21 cellular contexts compared by ENCODE assay signal in the genomic region with DNA sequence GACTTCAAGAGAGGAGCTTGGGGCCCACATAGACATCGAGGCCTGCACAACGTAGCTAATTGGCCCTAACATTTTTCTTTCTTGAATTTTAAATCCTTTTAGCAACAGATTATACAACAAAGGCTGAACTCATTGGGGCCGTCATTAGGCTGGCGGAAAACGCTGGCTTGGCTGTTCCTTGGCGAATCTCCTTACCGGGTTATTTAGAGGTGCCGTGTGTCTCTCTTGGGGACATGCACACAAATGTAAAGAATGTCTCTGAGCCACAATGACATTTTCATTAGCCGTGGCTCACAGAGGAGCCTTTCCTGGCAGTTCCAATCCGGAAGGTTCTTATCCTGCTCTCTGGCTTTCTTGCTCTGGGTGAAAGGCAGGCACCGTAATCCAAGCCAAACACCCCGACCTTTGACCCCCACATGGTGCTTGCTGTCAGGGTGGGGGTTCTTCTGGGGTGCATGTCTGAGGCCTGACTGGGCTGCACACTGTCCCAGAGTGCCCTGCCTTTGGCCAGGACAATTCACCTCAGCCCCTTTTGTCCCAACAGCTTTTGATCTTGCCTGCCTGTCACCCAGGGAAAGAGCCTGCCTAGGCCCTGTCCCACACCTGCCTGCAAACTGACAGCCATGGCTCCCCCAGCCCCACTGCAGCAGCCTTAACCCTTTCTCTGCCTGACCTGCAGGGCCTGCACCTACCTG. TPM values are rescaled to one million over a fixed set of nuclear protein-coding genes. Genes with fewer than 3 reads are reported as not detected.
DNase-seq lines count a peak whose midpoint lies in the region; ATAC-seq, FAIRE-seq and TF ChIP-seq lines count a peak whose summit lies in the region.
"Had no signal": no experiment of that assay in that cellular context is flagged by ENCODE, and none has a peak within 500 bp of the region (broad histone marks: within the 10 kb centered on the region; RNA-seq: fewer than 3 reads in every experiment).

No MANE protein-coding gene starts in this region.

- no peak for TF ChIP-seq EP300 in H1 (IDR thresholded peaks at IDR 0.05; ENCODE audit: borderline replicate concordance in 1 of 2, low read depth in 2 of 2, low read length in 2 of 2)

- H3K4me3 ChIP-seq in right cardiac atrium (ENCODE audit: low read length) = no peak overlapping the region
- H3K4me3 ChIP-seq in H1 (ENCODE audit: extremely low read depth in 1 of 4, insufficient read depth in 2 of 4, low read depth in 3 of 4, low read length in 4 of 4) = no peak overlapping the region
- no peak overlapping the region for H3K4me3 ChIP-seq in upper lobe of right lung
- H3K4me3 ChIP-seq: A549, HAP-1, K562, SJCRH30 had no signal

- no peak overlapping the region for H3K23ac ChIP-seq in H1 (ENCODE audit: insufficient read length)

- DNase-seq in left ventricle myocardium superior = peak; percentile 7
- no peak for DNase-seq in right cardiac atrium
- DNase-seq in H1 (ENCODE audit: low read depth in 1 of 2, low spot score in 2 of 2) = no peak
- no peak for DNase-seq in neural crest cell (ENCODE audit: low read depth, low spot score)
- peak; percentile 2 for DNase-seq in upper lobe of right lung
- DNase-seq in DMS153 treated with DMSO at 0.1 percent for 48 hours (lab: John Stamatoyannopoulos, UW; ENCODE audit: unreplicated experiment) = no peak
- DNase-seq in stimulated activated CD4-positive, alpha-beta T cell treated with anti-CD3 and anti-CD28 coated beads, Interleukin-4, amount 100 ng/mL, for 1 hour = no peak
- DNase-seq in NCI-H146 (lab: John Stamatoyannopoulos, UW) = no peak
- DNase-seq: DMS79, GDM1, NCI-H1436, NCI-H2081, NCI-H2227 treated with DMSO at 0.1 percent for 48 hours, NCI-H524 treated with DMSO at 0.1 percent for 48 hours, SJCRH30 had no signal

- no peak overlapping the region; the same call in 1 of the 2 replicates for H3K18ac ChIP-seq in H1 (ENCODE audit: extremely low read depth, low read length)

- no peaks in the 10 kb centered on the region for H3K36me3 Mint-ChIP-seq in neural crest cell (ENCODE audit: low read depth)

- no peak overlapping the region for H2AFZ ChIP-seq in H1 (ENCODE audit: low read length)

- no peak for ATAC-seq in left ventricle myocardium superior
- ATAC-seq in right cardiac atrium = no peak
- no peak for ATAC-seq in upper lobe of right lung
- ATAC-seq: A549, K562 had no signal

- H3K14ac ChIP-seq in H1 (ENCODE audit: insufficient read length) = no peak overlapping the region

- no peaks in the 10 kb centered on the region for H3K79me1 ChIP-seq in H1 (ENCODE audit: low read depth, low read length)

- H3K36me3 ChIP-seq in H1 (ENCODE audit: control insufficient read depth in 2 of 4, insufficient read depth in 4 of 4, low read length in 3 of 4) = no peaks in the 10 kb centered on the region
- no peaks in the 10 kb centered on the region for H3K36me3 ChIP-seq in upper lobe of right lung
- H3K36me3 ChIP-seq: HAP-1, SJCRH30 had no signal

- no peak for TF ChIP-seq RAD21 in H1 (IDR thresholded peaks at IDR 0.05 in 1 of 2, conservative IDR thresholded peaks at IDR 0.05 in 1 of 2; ENCODE audit: low read depth in 2 of 2, low read length in 2 of 2)

- no peaks in the 10 kb centered on the region for H3K4me1 ChIP-seq in right cardiac atrium (ENCODE audit: control insufficient read depth, insufficient read depth, low read length)
- H3K4me1 ChIP-seq in H1 (replicated peaks in 1 of 4; ENCODE audit: control insufficient read depth in 3 of 4, insufficient read depth in 4 of 4, low read length in 3 of 4) = peaks cover 0 to 15% (median 4%) of the 10 kb centered on the region in 4 experiments; a peak in 6 of 7 replicates
- no peaks in the 10 kb centered on the region for H3K4me1 ChIP-seq in upper lobe of right lung
- H3K4me1 ChIP-seq: SJCRH30 had no signal

- no peak overlapping the region for H3K4ac ChIP-seq in H1 (replicated peaks; ENCODE audit: insufficient read length, low read depth, low read length)

- no peaks in the 10 kb centered on the region for H4K20me1 ChIP-seq in H1 (replicated peaks in 1 of 2; ENCODE audit: control insufficient read depth in 1 of 2, insufficient read depth in 2 of 2, low read length in 2 of 2)

- no peaks in the 10 kb centered on the region for H3K23me2 ChIP-seq in H1 (ENCODE audit: low read depth, low read length)

- H3K9me3 ChIP-seq in right cardiac atrium (ENCODE audit: control insufficient read depth, low read length) (no peaks in the 10 kb centered on the region), H1 (ENCODE audit: insufficient read depth in 2 of 2, low read depth in 1 of 2, low read length in 1 of 2) (no peaks in the 10 kb centered on the region), upper lobe of right lung (no peaks in the 10 kb centered on the region)
- H3K9me3 ChIP-seq: A549, HAP-1, SJCRH30 had no signal

- no peaks in the 10 kb centered on the region for H3K9me3 Mint-ChIP-seq in neural crest cell

- POLR2A ChIA-PET in H1 (lab: Charles Lee; ENCODE audit: partially characterized antibody) = interaction anchor here (1.0 kb wide), 1 partner anchor 8 kb away, joined by 3 read pairs; no protein-coding TSS in a partner anchor

- FAIRE-seq in H1 (lab: Jason Lieb, UNC) = no peak
- FAIRE-seq: A549, K562 had no signal

- no peak overlapping the region for H3K9ac ChIP-seq in H1 (replicated peaks in 1 of 4; ENCODE audit: extremely low read depth in 1 of 4, low read depth in 3 of 4, low read length in 3 of 4)

- no peak overlapping the region for H2BK12ac ChIP-seq in H1 (ENCODE audit: low read depth, low read length)

- H3K27me3 ChIP-seq in right cardiac atrium (ENCODE audit: control insufficient read depth, insufficient read depth) (no peaks in the 10 kb centered on the region), H1 (replicated peaks in 1 of 4; ENCODE audit: control insufficient read depth in 3 of 4, extremely low read depth in 1 of 4, insufficient read depth in 3 of 4, low read length in 3 of 4) (peaks cover 0 to 4% (median 0%) of the 10 kb centered on the region in 4 experiments; a peak in 1 of 7 replicates), upper lobe of right lung (peaks cover 25% of the 10 kb centered on the region)
- H3K27me3 ChIP-seq: SJCRH30 had no signal

- H4K91ac ChIP-seq in H1 (replicated peaks; ENCODE audit: insufficient read length, low read length) = no peak overlapping the region

- H3K27me3 Mint-ChIP-seq in neural crest cell (ENCODE audit: low read depth) = peaks cover 40% of the 10 kb centered on the region

- no peak overlapping the region for H2BK120ac ChIP-seq in H1 (replicated peaks; ENCODE audit: low read depth, low read length)

- no peak overlapping the region for H3K56ac ChIP-seq in H1 (replicated peaks; ENCODE audit: insufficient read length, low read depth, low read length)

- H3K4me1 Mint-ChIP-seq in neural crest cell = peaks cover 23% of the 10 kb centered on the region

- H3K27ac Mint-ChIP-seq in neural crest cell (ENCODE audit: unreplicated experiment) = peak overlapping the region; percentile 27

- H2BK20ac ChIP-seq in H1 (ENCODE audit: low read length) = no peak overlapping the region

- H2AK5ac ChIP-seq in H1 (ENCODE audit: low read depth, low read length) = 0 out of 2 replicates have a peak overlapping the region, but pooled peaks have one; percentile 53

- 70% methylated on average over 12 of the region's 12 CpGs for WGBS in right cardiac atrium
- 89% methylated on average over 11 of the region's 12 CpGs; no CpG with 5 or more reads in 1 of the 2 experiments for WGBS in H1 (ENCODE audit: extremely low coverage in 1 of 2, insufficient coverage in 1 of 2, insufficient read length in 1 of 2, insufficient replicate concordance in 2 of 2, low coverage in 1 of 2, low lambda C conversion rate in 2 of 2, missing lambda C conversion rate in 1 of 2), 2 experiments

- no peak overlapping the region for H4K8ac ChIP-seq in H1 (ENCODE audit: extremely low read depth, insufficient read depth, low read length)

- TF ChIP-seq POLR2A in H1 (IDR thresholded peaks at IDR 0.05; ENCODE audit: control extremely low read depth in 1 of 2, low read depth in 2 of 2, low read length in 2 of 2) = no peak

- intact Hi-C loops in left ventricle myocardium superior (cut with micrococcal nuclease) = no loop called here
- intact Hi-C loops in right cardiac atrium (cut with DNase I) = no loop called here
- intact Hi-C loops in upper lobe of right lung (cut with DNase I) = no loop called here

- H4K5ac ChIP-seq in H1 (ENCODE audit: insufficient read length, low read depth, low read length) = no peak overlapping the region

- CTCF ChIA-PET in H1 (lab: Charles Lee; ENCODE audit: partially characterized antibody) = interaction anchor here (0.8 to 1.7 kb wide), 7 partner anchors 9 to 1423 kb away, joined by 3 to 10 read pairs (median 4); partner anchors contain the start of gene FGF3

- no peaks in the 10 kb centered on the region for H3K79me2 ChIP-seq in H1 (ENCODE audit: control insufficient read depth in 1 of 2, insufficient read depth in 2 of 2, low read length in 2 of 2)

- no peak overlapping the region for H2BK15ac ChIP-seq in H1 (ENCODE audit: low read length)

- H3K4me3 Mint-ChIP-seq in neural crest cell = no peak overlapping the region

- TF ChIP-seq CTCF in H1 (IDR thresholded peaks at IDR 0.05; ENCODE audit: control extremely low read depth in 1 of 3, insufficient read depth in 1 of 3, low read depth in 1 of 3, low read length in 3 of 3) (no peak), neural crest cell (conservative IDR thresholded peaks at IDR 0.05) (no peak), upper lobe of right lung (IDR thresholded peaks at IDR 0.05) (no peak)

- no peak overlapping the region for H3K4me2 ChIP-seq in H1 (ENCODE audit: insufficient read depth in 1 of 2, low read depth in 2 of 2, low read length in 2 of 2)
- H3K4me2 ChIP-seq: A549 had no signal

- no peak overlapping the region for H3K27ac ChIP-seq in right cardiac atrium (ENCODE audit: low read length)
- H3K27ac ChIP-seq in H1 (ENCODE audit: low read depth, low read length) = no peak overlapping the region
- no peak overlapping the region for H3K27ac ChIP-seq in upper lobe of right lung
- H3K27ac ChIP-seq: A549, SJCRH30 had no signal

- no peak overlapping the region for H2BK5ac ChIP-seq in H1 (ENCODE audit: low read depth, low read length)

RNA-seq across cellular contexts. Expression of gene FGF3, which starts 9.2 kb away (rescaled TPM):
- total RNA-seq in left ventricle myocardium superior (not detected), right cardiac atrium (not detected), neural crest cell (not detected in 2 replicates), upper lobe of right lung (not detected)
- polyA plus RNA-seq in right cardiac atrium (not detected), H1 (2011; rRNA removed) (0.19 TPM in 1 of 2 replicates, not detected in the other)
- not detected in 2 replicates for total RNA-seq in H1 (2021; fragmentation: NEBNext Ultra II Directional; extraction: Animal tissue kit (Norgen Biotek cat#: 25700))
- polyA plus RNA-seq in H1 (2011; cell fraction: cytosol; rRNA removed) = not detected
- not detected for polyA plus RNA-seq in H1 (2011; cell fraction: nucleus; rRNA removed)
- polyA plus RNA-seq in H1 (2012, experiment 1 of 2) = not detected in 4 replicates
- polyA plus RNA-seq in H1 (2012, experiment 2 of 2) = not detected
- 0.12 TPM for polyA plus RNA-seq in H1 (2013, experiment 1 of 2)
- 0.06 TPM for polyA plus RNA-seq in H1 (2013, experiment 2 of 2)
- polyA minus RNA-seq in H1 (2011; rRNA and poly(A)+ RNA removed) = not detected in 2 replicates
- polyA minus RNA-seq in H1 (2011; cell fraction: cytosol; rRNA and poly(A)+ RNA removed) = not detected
- polyA minus RNA-seq in H1 (2011; cell fraction: nucleus; rRNA and poly(A)+ RNA removed) = not detected
- total RNA-seq: HT1080, K562, OCI-LY7, RPMI7951, SJCRH30 had no signal
- polyA plus RNA-seq: A549, K562 had no signal

RNA-seq across cellular contexts. Expression of gene FGF4, which starts 53.3 kb away (rescaled TPM):
- total RNA-seq in left ventricle myocardium superior (not detected), right cardiac atrium (not detected), neural crest cell (not detected in 2 replicates), upper lobe of right lung (not detected)
- polyA plus RNA-seq in right cardiac atrium (not detected), H1 (2011; rRNA removed) (0.57 and 1.3 TPM in 2 replicates)
- 2.0 TPM in 2 replicates for total RNA-seq in H1 (2021; fragmentation: NEBNext Ultra II Directional; extraction: Animal tissue kit (Norgen Biotek cat#: 25700))
- polyA plus RNA-seq in H1 (2011; cell fraction: cytosol; rRNA removed) = 0.93 TPM
- polyA plus RNA-seq in H1 (2011; cell fraction: nucleus; rRNA removed) = 0.84 TPM
- polyA plus RNA-seq in H1 (2012, experiment 1 of 2) = 0.17 to 0.68 TPM (median 0.49 TPM) in 4 replicates
- polyA plus RNA-seq in H1 (2012, experiment 2 of 2) = 0.14 TPM
- polyA plus RNA-seq in H1 (2013, experiment 1 of 2) = 1.5 TPM
- polyA plus RNA-seq in H1 (2013, experiment 2 of 2) = 1.8 TPM
- polyA minus RNA-seq in H1 (2011; rRNA and poly(A)+ RNA removed) = 0.15 and 0.69 TPM in 2 replicates
- 2.5 TPM for polyA minus RNA-seq in H1 (2011; cell fraction: cytosol; rRNA and poly(A)+ RNA removed)
- 2.4 TPM for polyA minus RNA-seq in H1 (2011; cell fraction: nucleus; rRNA and poly(A)+ RNA removed)
- total RNA-seq: HT1080, K562, OCI-LY7, RPMI7951, SJCRH30 had no signal
- polyA plus RNA-seq: A549, K562 had no signal

Comparison
In these comparisons a context has a peak if more than half of its experiments do, and no peak if none do; other contexts are left out.
1. DNase-seq: peak in left ventricle myocardium superior (single experiment) and upper lobe of right lung (single experiment); none in right cardiac atrium (0 of 3), H1 (0 of 2), neural crest cell (single experiment), DMS153 treated with DMSO at 0.1 percent for 48 hours (single experiment), stimulated activated CD4-positive, alpha-beta T cell treated with anti-CD3 and anti-CD28 coated beads, Interleukin-4, amount 100 ng/mL, for 1 hour (single experiment) and NCI-H146 (single experiment).